In genomic region chr12:57096099-57096572, GRCh38 we compare ENCODE assay signal across 9 cellular contexts. TPM values are rescaled to one million over a fixed set of nuclear protein-coding genes. Genes with fewer than 3 reads are reported as not detected.
A peak's percentile ranks its signal among the peaks of the same experiment; 100 is the strongest.
DNase-seq lines count a peak whose midpoint lies in the region; ATAC-seq, FAIRE-seq and TF ChIP-seq lines count a peak whose summit lies in the region.
"Had no signal": no experiment of that assay in that cellular context is flagged by ENCODE, and none has a peak within 500 bp of the region (broad histone marks: within the 10 kb centered on the region; RNA-seq: fewer than 3 reads in every experiment).

No MANE protein-coding gene starts in this region.

- ATAC-seq in K562 (no peak), HG03139 (IDR thresholded peaks at IDR 0.05; ENCODE audit: unreplicated experiment) (no peak)
- ATAC-seq: activated CD4-positive, CD25-positive, alpha-beta regulatory T cell treated with anti-CD3 and anti-CD28 coated beads, Interleukin-2, amount 50 U/mL, for 24 hours had no signal

- no TSS peak for BruUV-seq in K562 (replicated peaks; lab: Mats Ljungman, UMichigan)

- no peak for TF ChIP-seq RAD21 in K562 (CRISPR knock-in tag; conservative IDR thresholded peaks at IDR 0.05 in 1 of 2, IDR thresholded peaks at IDR 0.05 in 1 of 2)

- no peak overlapping the region for H2AFZ ChIP-seq in Loucy (ENCODE audit: low read length)
- no peak overlapping the region for H2AFZ ChIP-seq in K562 (ENCODE audit: low read depth, low read length)

- H4K20me1 ChIP-seq in Loucy (ENCODE audit: insufficient read depth, low read length, poor library complexity, severe bottlenecking) (peaks cover 9% of the 10 kb centered on the region), K562 (replicated peaks; ENCODE audit: control insufficient read depth, insufficient read depth, low read length) (no peaks in the 10 kb centered on the region; the same call in 1 of the 2 replicates)

- H3K9me3 ChIP-seq in Loucy (ENCODE audit: insufficient read depth, low read depth, low read length), result no peaks in the 10 kb centered on the region
- H3K9me3 ChIP-seq in K562 (replicated peaks; ENCODE audit: control insufficient read depth, insufficient read depth, low read depth, low read length), result no peaks in the 10 kb centered on the region

- H3K9ac ChIP-seq in Loucy (ENCODE audit: low read depth, low read length, poor library complexity, severe bottlenecking) (peak overlapping the region; percentile 34), K562 (ENCODE audit: insufficient read depth in 1 of 2, low read depth in 2 of 2, low read length in 2 of 2) (peak overlapping the region in 1 of 2 experiments; percentile 81; a peak in 2 of 4 replicates)

- TF ChIP-seq CTCF in Loucy (conservative IDR thresholded peaks at IDR 0.05; ENCODE audit: low read length) (no peak), K562 (IDR thresholded peaks at IDR 0.05 in 2 of 3, conservative IDR thresholded peaks at IDR 0.05 in 1 of 3; ENCODE audit: insufficient read depth in 2 of 3, low read depth in 1 of 3, low read length in 3 of 3) (no peak), nephron (IDR thresholded peaks at IDR 0.05; ENCODE audit: unreplicated experiment in 3 of 3) (no peak)

- H3K79me2 ChIP-seq in Loucy (ENCODE audit: insufficient read depth, low read length) (peaks cover 7% of the 10 kb centered on the region; the same call in 1 of the 2 replicates), K562 (ENCODE audit: control insufficient read depth, insufficient read depth, low read length) (peaks cover 18% of the 10 kb centered on the region)

- peaks cover 69% of the 10 kb centered on the region for H3K4me1 Mint-ChIP-seq in nephron

- peak overlapping the region; percentile 34; the same call in 1 of the 3 replicates for H3K27ac ChIP-seq in K562 (ENCODE audit: extremely low read depth, low read depth, low read length)

- in situ Hi-C loops in K562 (cut with MboI), result no loop called here

- intact Hi-C loops in K562 (cut with micrococcal nuclease), result no loop called here

- H3K9me1 ChIP-seq in K562 (ENCODE audit: control insufficient read depth, insufficient read depth, low read length), result no peaks in the 10 kb centered on the region

- H3K9me2 ChIP-seq in Loucy (replicated peaks; ENCODE audit: low read depth, low read length), result no peaks in the 10 kb centered on the region

- H3K4me2 ChIP-seq in Loucy (ENCODE audit: low read depth, low read length, poor library complexity, severe bottlenecking) (no peak overlapping the region), K562 (ENCODE audit: insufficient read depth, low read length) (no peak overlapping the region)

- CTCF ChIA-PET in K562 (lab: Yijun Ruan, JAX; ENCODE audit: low intra/inter-chr PET ratio), result no interaction called here

- H3K27me3 Mint-ChIP-seq in nephron (ENCODE audit: low read depth), result no peaks in the 10 kb centered on the region

- DNase-seq in DMS79 (lab: John Stamatoyannopoulos, UW) (peak; percentile 25), K562 (ENCODE audit: extremely low read depth in 1 of 4, low spot score in 3 of 4) (peak; percentile 13 to 25 (median 20)), OCI-M1 (lab: John Stamatoyannopoulos, UW) (no peak), NCI-H1930 (lab: John Stamatoyannopoulos, UW) (no peak)
- DNase-seq in activated effector memory CD4-positive, alpha-beta T cell treated with anti-CD3 and anti-CD28 coated beads, Interleukin-2, amount 50 U/mL, for 16 hours, result no peak

- no peak for TF ChIP-seq EP300 in K562 (IDR thresholded peaks at IDR 0.05; ENCODE audit: low read length)

- H3K4me3 ChIP-seq in Loucy (ENCODE audit: low read length, poor library complexity, severe bottlenecking) (no peak overlapping the region), K562 (no peak overlapping the region)

- peaks cover 5% of the 10 kb centered on the region; the same call in 1 of the 2 replicates for H3K36me3 ChIP-seq in Loucy (ENCODE audit: insufficient read depth, low read length)
- peaks cover 75% of the 10 kb centered on the region for H3K36me3 ChIP-seq in K562 (ENCODE audit: control insufficient read depth, insufficient read depth, low read length)

- H3K27me3 ChIP-seq in Loucy (ENCODE audit: insufficient read depth, low read length, poor library complexity, severe bottlenecking) (no peaks in the 10 kb centered on the region), K562 (ENCODE audit: control insufficient read depth in 2 of 2, insufficient read depth in 2 of 2, low read length in 2 of 2) (no peaks in the 10 kb centered on the region; a peak in 1 of 5 replicates)

- TF ChIP-seq POLR2A in K562 (conservative IDR thresholded peaks at IDR 0.05), result peak; percentile 55; the same call in 1 of the 2 replicates

- peaks cover 76% of the 10 kb centered on the region for H3K36me3 Mint-ChIP-seq in nephron (ENCODE audit: low read depth)

- 92% methylated on average over 6 of the region's 6 CpGs for WGBS in K562 (ENCODE audit: insufficient coverage, low coverage, missing lambda C conversion rate)

- H3K27ac Mint-ChIP-seq in nephron, result peak overlapping the region; percentile 73 to 95 (median 92)

- FAIRE-seq in K562 (lab: Jason Lieb, UNC), result no peak

- peaks cover 3% of the 10 kb centered on the region; the same call in 1 of the 2 replicates for H3F3A ChIP-seq in Loucy (ENCODE audit: low read depth)

- peaks cover 8% of the 10 kb centered on the region for H3K4me1 ChIP-seq in Loucy (ENCODE audit: insufficient read depth, low read length, poor library complexity, severe bottlenecking)
- peaks cover 37 to 60% of the 10 kb centered on the region in 2 experiments for H3K4me1 ChIP-seq in K562 (replicated peaks in 1 of 2; ENCODE audit: control insufficient read depth in 2 of 2, insufficient read depth in 2 of 2, low read length in 2 of 2)

- peak overlapping the region in 1 of 3 experiments; percentile 18 for H3K4me3 Mint-ChIP-seq in nephron

- no peaks in the 10 kb centered on the region for H3K9me3 Mint-ChIP-seq in nephron

- POLR2A ChIA-PET in K562 (lab: Yijun Ruan, JAX), result interaction anchor here (0.9 to 5.1 kb wide), 5 partner anchors 8 to 19 kb away, joined by 3 to 32 read pairs (median 5); partner anchors contain the start of gene STAT6

RNA-seq across cellular contexts. Expression of gene NAB2, which starts 7.2 kb away (rescaled TPM):
- total RNA-seq in K562 (2011; cell fraction: chromatin; rRNA removed; ENCODE audit: low replicate concordance), result 43.5 and 96.8 TPM in 2 replicates
- total RNA-seq in K562 (2011; cell fraction: nucleolus; rRNA removed), result 51.2 and 57.5 TPM in 2 replicates
- total RNA-seq in K562 (2011; cell fraction: nucleoplasm; rRNA removed), result 40.4 and 43.3 TPM in 2 replicates
- total RNA-seq in K562 (2014; rRNA removed) (32.0 and 32.8 TPM in 2 replicates), K562 (2014; rRNA removed; fragmentation: Illumina TruSeq; extraction: Trizol) (11.8 and 14.2 TPM in 2 replicates), K562 (2015; rRNA removed; fragmentation: Illumina TruSeq; extraction: Trizol) (16.9 and 18.8 TPM in 2 replicates), K562 (2021) (23.4 and 36.0 TPM in 2 replicates)
- polyA plus RNA-seq in K562 (2011; rRNA removed) (25.8 and 30.9 TPM in 2 replicates), K562 (2014; fragmentation: Illumina TruSeq; extraction: Trizol) (20.4 and 30.2 TPM in 2 replicates), K562 (2014; fragmentation: Nextera tagmentation; extraction: Ambion mirVana) (under 1 TPM; 0.45 to 0.52 TPM), K562 (2014; rRNA removed) (30.4 and 40.9 TPM in 2 replicates)
- 26.8 and 51.9 TPM in 2 replicates for polyA plus RNA-seq in K562 (2011; cell fraction: cytosol; rRNA removed)
- 53.7 and 85.9 TPM in 2 replicates for polyA plus RNA-seq in K562 (2011; cell fraction: nucleus; rRNA removed)
- polyA plus RNA-seq in K562 (2012), result 23.3 and 27.5 TPM in 2 replicates
- polyA minus RNA-seq in K562 (2011; rRNA and poly(A)+ RNA removed), result 13.8 and 22.0 TPM in 2 replicates
- polyA minus RNA-seq in K562 (2011; cell fraction: cytosol; rRNA and poly(A)+ RNA removed), result 16.5 and 18.6 TPM in 2 replicates
- polyA minus RNA-seq in K562 (2011; cell fraction: nucleus; rRNA and poly(A)+ RNA removed), result 14.9 and 18.6 TPM in 2 replicates

RNA-seq across cellular contexts. Expression of gene STAT6, which starts 15.0 kb away (rescaled TPM):
- total RNA-seq in K562 (2011; cell fraction: chromatin; rRNA removed; ENCODE audit: low replicate concordance), result 105 and 231 TPM in 2 replicates
- total RNA-seq in K562 (2011; cell fraction: nucleolus; rRNA removed), result 112 and 138 TPM in 2 replicates
- total RNA-seq in K562 (2011; cell fraction: nucleoplasm; rRNA removed), result 110 and 156 TPM in 2 replicates
- 20.8 and 28.2 TPM in 2 replicates for total RNA-seq in K562 (2014; rRNA removed)
- total RNA-seq in K562 (2014; rRNA removed; fragmentation: Illumina TruSeq; extraction: Trizol), result 17.1 and 18.6 TPM in 2 replicates
- 24.9 and 26.5 TPM in 2 replicates for total RNA-seq in K562 (2015; rRNA removed; fragmentation: Illumina TruSeq; extraction: Trizol)
- 32.7 and 38.4 TPM in 2 replicates for total RNA-seq in K562 (2021)
- polyA plus RNA-seq in K562 (2011; rRNA removed), result 40.1 and 60.0 TPM in 2 replicates
- polyA plus RNA-seq in K562 (2011; cell fraction: cytosol; rRNA removed), result 48.3 and 61.6 TPM in 2 replicates
- polyA plus RNA-seq in K562 (2011; cell fraction: nucleus; rRNA removed), result 178 and 185 TPM in 2 replicates
- 44.3 and 71.7 TPM in 2 replicates for polyA plus RNA-seq in K562 (2012)
- polyA plus RNA-seq in K562 (2014; fragmentation: Illumina TruSeq; extraction: Trizol), result 48.2 and 49.5 TPM in 2 replicates
- 1 to 10 TPM; 2.4 to 4.3 TPM for polyA plus RNA-seq in K562 (2014; fragmentation: Nextera tagmentation; extraction: Ambion mirVana)
- 37.9 and 38.4 TPM in 2 replicates for polyA plus RNA-seq in K562 (2014; rRNA removed)
- polyA minus RNA-seq in K562 (2011; rRNA and poly(A)+ RNA removed), result 25.6 and 31.5 TPM in 2 replicates
- 18.7 and 19.9 TPM in 2 replicates for polyA minus RNA-seq in K562 (2011; cell fraction: cytosol; rRNA and poly(A)+ RNA removed)
- polyA minus RNA-seq in K562 (2011; cell fraction: nucleus; rRNA and poly(A)+ RNA removed), result 30.0 and 42.1 TPM in 2 replicates

RNA-seq across cellular contexts. Expression of gene NEMP1, which starts 17.5 kb away (rescaled TPM):
- 49.5 and 114 TPM in 2 replicates for total RNA-seq in K562 (2011; cell fraction: chromatin; rRNA removed; ENCODE audit: low replicate concordance)
- total RNA-seq in K562 (2011; cell fraction: nucleolus; rRNA removed), result 43.7 and 48.6 TPM in 2 replicates
- 111 and 176 TPM in 2 replicates for total RNA-seq in K562 (2011; cell fraction: nucleoplasm; rRNA removed)
- 28.5 and 31.3 TPM in 2 replicates for total RNA-seq in K562 (2014; rRNA removed)
- 44.5 and 51.5 TPM in 2 replicates for total RNA-seq in K562 (2014; rRNA removed; fragmentation: Illumina TruSeq; extraction: Trizol)
- 37.7 and 40.9 TPM in 2 replicates for total RNA-seq in K562 (2015; rRNA removed; fragmentation: Illumina TruSeq; extraction: Trizol)
- total RNA-seq in K562 (2021), result 57.0 and 59.0 TPM in 2 replicates
- polyA plus RNA-seq in K562 (2011; rRNA removed), result 69.7 and 82.2 TPM in 2 replicates
- 21.7 and 47.5 TPM in 2 replicates for polyA plus RNA-seq in K562 (2011; cell fraction: cytosol; rRNA removed)
- 80.6 and 125 TPM in 2 replicates for polyA plus RNA-seq in K562 (2011; cell fraction: nucleus; rRNA removed)
- 29.7 and 36.7 TPM in 2 replicates for polyA plus RNA-seq in K562 (2012)
- polyA plus RNA-seq in K562 (2014; fragmentation: Illumina TruSeq; extraction: Trizol), result 45.7 and 51.5 TPM in 2 replicates
- 10 to 100 TPM in 1 of 2 experiments, 1 to 10 TPM in 1; 9.5 to 15.6 TPM for polyA plus RNA-seq in K562 (2014; fragmentation: Nextera tagmentation; extraction: Ambion mirVana)
- polyA plus RNA-seq in K562 (2014; rRNA removed), result 41.2 and 41.3 TPM in 2 replicates
- polyA minus RNA-seq in K562 (2011; rRNA and poly(A)+ RNA removed), result 69.8 and 75.3 TPM in 2 replicates
- polyA minus RNA-seq in K562 (2011; cell fraction: cytosol; rRNA and poly(A)+ RNA removed), result 21.9 and 24.2 TPM in 2 replicates
- polyA minus RNA-seq in K562 (2011; cell fraction: nucleus; rRNA and poly(A)+ RNA removed), result 20.1 and 35.0 TPM in 2 replicates

RNA-seq across cellular contexts. Expression of gene LRP1, which starts 32.1 kb away (rescaled TPM):
- total RNA-seq in K562 (2011; cell fraction: chromatin; rRNA removed; ENCODE audit: low replicate concordance), result 2.3 and 6.7 TPM in 2 replicates
- total RNA-seq in K562 (2011; cell fraction: nucleolus; rRNA removed), result 1.8 and 3.5 TPM in 2 replicates
- 2.2 and 5.4 TPM in 2 replicates for total RNA-seq in K562 (2011; cell fraction: nucleoplasm; rRNA removed)
- total RNA-seq in K562 (2014; rRNA removed) (0.18 and 0.29 TPM in 2 replicates), K562 (2014; rRNA removed; fragmentation: Illumina TruSeq; extraction: Trizol) (0.03 and 0.04 TPM in 2 replicates), K562 (2015; rRNA removed; fragmentation: Illumina TruSeq; extraction: Trizol) (0.11 and 0.36 TPM in 2 replicates), K562 (2021) (0.64 and 1.1 TPM in 2 replicates)
- polyA plus RNA-seq in K562 (2011; rRNA removed) (0.28 and 0.45 TPM in 2 replicates), K562 (2014; fragmentation: Illumina TruSeq; extraction: Trizol) (0.13 and 0.15 TPM in 2 replicates), K562 (2014; fragmentation: Nextera tagmentation; extraction: Ambion mirVana) (not detected), K562 (2014; rRNA removed) (0.19 and 0.45 TPM in 2 replicates)
- polyA plus RNA-seq in K562 (2011; cell fraction: cytosol; rRNA removed), result 0.27 and 0.66 TPM in 2 replicates
- polyA plus RNA-seq in K562 (2011; cell fraction: nucleus; rRNA removed), result 1.5 and 1.9 TPM in 2 replicates
- polyA plus RNA-seq in K562 (2012), result 0.33 and 1.8 TPM in 2 replicates
- polyA minus RNA-seq in K562 (2011; rRNA and poly(A)+ RNA removed), result 1.9 and 2.0 TPM in 2 replicates
- polyA minus RNA-seq in K562 (2011; cell fraction: cytosol; rRNA and poly(A)+ RNA removed), result 2.4 and 4.2 TPM in 2 replicates
- polyA minus RNA-seq in K562 (2011; cell fraction: nucleus; rRNA and poly(A)+ RNA removed), result 0.40 and 2.8 TPM in 2 replicates

RNA-seq across cellular contexts. Expression of gene MYO1A, which starts 46.2 kb away (rescaled TPM):
- 0.35 and 1.0 TPM in 2 replicates for total RNA-seq in K562 (2011; cell fraction: chromatin; rRNA removed; ENCODE audit: low replicate concordance)
- total RNA-seq in K562 (2011; cell fraction: nucleolus; rRNA removed), result 0.79 and 1.5 TPM in 2 replicates
- total RNA-seq in K562 (2011; cell fraction: nucleoplasm; rRNA removed), result 0.51 and 0.99 TPM in 2 replicates
- total RNA-seq in K562 (2014; rRNA removed) (0.08 and 0.09 TPM in 2 replicates), K562 (2014; rRNA removed; fragmentation: Illumina TruSeq; extraction: Trizol) (0.06 and 0.29 TPM in 2 replicates), K562 (2015; rRNA removed; fragmentation: Illumina TruSeq; extraction: Trizol) (0.08 and 0.14 TPM in 2 replicates), K562 (2021) (0.18 and 0.29 TPM in 2 replicates)
- polyA plus RNA-seq in K562 (2011; rRNA removed) (0.14 and 0.18 TPM in 2 replicates), K562 (2014; fragmentation: Illumina TruSeq; extraction: Trizol) (0.03 and 0.54 TPM in 2 replicates), K562 (2014; fragmentation: Nextera tagmentation; extraction: Ambion mirVana) (not detected), K562 (2014; rRNA removed) (0.08 and 0.20 TPM in 2 replicates)
- polyA plus RNA-seq in K562 (2011; cell fraction: cytosol; rRNA removed), result 0.03 TPM in 1 of 2 replicates, not detected in the other
- polyA plus RNA-seq in K562 (2011; cell fraction: nucleus; rRNA removed), result 0.23 and 0.91 TPM in 2 replicates
- 0.08 and 0.11 TPM in 2 replicates for polyA plus RNA-seq in K562 (2012)
- polyA minus RNA-seq in K562 (2011; rRNA and poly(A)+ RNA removed), result 0.06 TPM in 1 of 2 replicates, not detected in the other
- polyA minus RNA-seq in K562 (2011; cell fraction: cytosol; rRNA and poly(A)+ RNA removed), result not detected in 2 replicates
- 0.13 and 1.1 TPM in 2 replicates for polyA minus RNA-seq in K562 (2011; cell fraction: nucleus; rRNA and poly(A)+ RNA removed)

Comparison
In these comparisons a context has a peak if more than half of its experiments do, and no peak if none do; other contexts are left out.
1. DNase-seq: peak in DMS79 (single experiment) and K562 (4 of 4); none in OCI-M1 (single experiment), NCI-H1930 (0 of 2) and activated effector memory CD4-positive, alpha-beta T cell treated with anti-CD3 and anti-CD28 coated beads, Interleukin-2, amount 50 U/mL, for 16 hours (single experiment).